In genomic region chr12:74283646-74284045, GRCh38 we compare ENCODE assay signal across 29 cellular contexts.
"Had no signal": no experiment of that assay in that cellular context is flagged by ENCODE, and none has a peak within 500 bp of the region (broad histone marks: within the 10 kb centered on the region; RNA-seq: fewer than 3 reads in every experiment).

No MANE protein-coding gene starts in this region.

- H3K9me3 Mint-ChIP-seq: effector memory CD8-positive, alpha-beta T cell had no signal

- ATAC-seq: effector memory CD8-positive, alpha-beta T cell; esophagus mucosa; foreskin keratinocyte; gastrocnemius medialis; gastroesophageal sphincter; heart left ventricle; heart right ventricle had no signal

- H3K27ac ChIP-seq: colonic mucosa, coronary artery, dorsolateral prefrontal cortex, esophagus muscularis mucosa, esophagus squamous epithelium, foreskin keratinocyte, gastrocnemius medialis, gastroesophageal sphincter, heart left ventricle, heart right ventricle had no signal

- H3K4me3 Mint-ChIP-seq: dendritic cell treated with granulocyte-macrophage colony-stimulating factor and Interleukin-4, amounts not matched to agents 40 ng/mL and 50 ng/mL, for 4 days; effector memory CD8-positive, alpha-beta T cell; endodermal cell had no signal

- H3K9me3 ChIP-seq: colonic mucosa, esophagus muscularis mucosa, gastrocnemius medialis, gastroesophageal sphincter, heart left ventricle had no signal

- H3K27me3 Mint-ChIP-seq: dendritic cell treated with granulocyte-macrophage colony-stimulating factor and Interleukin-4, amounts not matched to agents 40 ng/mL and 50 ng/mL, for 4 days; effector memory CD8-positive, alpha-beta T cell had no signal

- FAIRE-seq: colon, endometrium, endothelial cell of umbilical vein, frontal cortex had no signal

- H3K27me3 ChIP-seq: colonic mucosa, dorsolateral prefrontal cortex, esophagus muscularis mucosa, esophagus squamous epithelium, foreskin keratinocyte, gastrocnemius medialis, gastroesophageal sphincter, heart left ventricle, heart right ventricle had no signal

- DNase-seq: colonic mucosa; cortex of kidney; dermis blood vessel endothelial cell; dorsolateral prefrontal cortex; effector CD4-positive, alpha-beta T cell; effector CD8-positive, alpha-beta T cell; effector memory CD4-positive, alpha-beta T cell; effector memory CD8-positive, alpha-beta T cell; endodermal cell; erythroblast; esophagus squamous epithelium; foreskin fibroblast; foreskin keratinocyte; foreskin melanocyte; gastrocnemius medialis; glutamatergic neuron; head of caudate nucleus; heart left ventricle; heart right ventricle; hippocampal formation had no signal

- H3K4me1 ChIP-seq: colonic mucosa, esophagus muscularis mucosa, esophagus squamous epithelium, gastrocnemius medialis, gastroesophageal sphincter, heart left ventricle, heart right ventricle had no signal

- H3K27ac Mint-ChIP-seq: dendritic cell treated with granulocyte-macrophage colony-stimulating factor and Interleukin-4, amounts not matched to agents 40 ng/mL and 50 ng/mL, for 4 days; effector memory CD8-positive, alpha-beta T cell; endodermal cell had no signal

- H3K4me3 ChIP-seq: colonic mucosa, coronary artery, dorsolateral prefrontal cortex, esophagus muscularis mucosa, esophagus squamous epithelium, gastrocnemius medialis, gastroesophageal sphincter, heart left ventricle, heart right ventricle had no signal

- H3K36me3 ChIP-seq: colonic mucosa, esophagus muscularis mucosa, esophagus squamous epithelium, gastrocnemius medialis, gastroesophageal sphincter, heart left ventricle, heart right ventricle had no signal
